Comparison of ENCODE assay signal across 8 cellular contexts in the genomic region with DNA sequence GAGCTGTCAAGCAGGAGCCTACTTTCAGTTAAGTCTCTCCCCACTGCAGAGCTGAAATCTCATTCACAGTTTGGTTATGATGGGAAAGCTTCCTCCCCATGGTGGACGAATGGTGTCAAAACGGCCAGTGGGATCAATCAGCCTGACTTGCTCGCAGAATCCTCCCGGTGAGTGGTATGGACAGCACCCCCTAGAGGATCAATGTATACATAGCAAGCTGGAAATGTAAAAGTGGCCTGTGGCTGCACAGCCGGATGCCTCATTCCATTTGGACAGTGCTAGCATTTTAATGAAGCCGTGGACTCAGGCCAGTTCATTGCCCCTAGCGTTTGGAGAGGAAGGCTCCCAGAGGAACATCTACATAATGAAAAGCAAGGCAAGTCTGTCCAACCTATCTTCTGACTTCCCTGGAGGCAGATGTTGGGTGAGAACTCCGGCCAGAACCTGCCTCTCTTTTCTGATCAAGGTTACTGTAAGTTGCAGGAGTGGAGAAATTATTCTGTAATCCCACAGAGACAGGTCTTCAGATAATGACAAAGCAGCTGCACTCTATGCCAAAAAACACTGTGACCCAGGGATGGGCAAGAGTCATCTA.
DNase-seq lines count a peak whose midpoint lies in the region; TF ChIP-seq lines count a peak whose summit lies in the region.

No MANE protein-coding gene starts in this region.

- H3K9me3 ChIP-seq in esophagus muscularis mucosa (no peaks in the 10 kb centered on the region), parathyroid adenoma (ENCODE audit: control insufficient read depth, low read length) (no peaks in the 10 kb centered on the region)

- H3K27ac ChIP-seq in esophagus muscularis mucosa (replicated peaks in 1 of 4) (no peak overlapping the region), parathyroid adenoma (no peak overlapping the region)

- H3K36me3 ChIP-seq in esophagus muscularis mucosa (no peaks in the 10 kb centered on the region), parathyroid adenoma (ENCODE audit: control insufficient read depth, insufficient read depth, low read length) (no peaks in the 10 kb centered on the region)

- H3K4me1 ChIP-seq in esophagus muscularis mucosa: peaks cover 0 to 15% (median 7%) of the 10 kb centered on the region in 4 donors
- H3K4me1 ChIP-seq in parathyroid adenoma: no peaks in the 10 kb centered on the region

- H3K27me3 ChIP-seq in esophagus muscularis mucosa (no peaks in the 10 kb centered on the region), parathyroid adenoma (ENCODE audit: control insufficient read depth, insufficient read depth, low read length) (no peaks in the 10 kb centered on the region)

- no peaks in the 10 kb centered on the region for H3K79me2 ChIP-seq in parathyroid adenoma

- DNase-seq in AG08395 (ENCODE audit: low spot score) (peak; percentile 51), GM20000 (ENCODE audit: low spot score) (peak; percentile 52), NCI-H510A treated with DMSO at 0.1 percent for 48 hours (lab: John Stamatoyannopoulos, UW) (peak; percentile 51), esophagus muscularis mucosa (ENCODE audit: extremely low spot score) (no peak), 8988T (no peak)
- DNase-seq in stimulated activated CD4-positive, alpha-beta T cell treated with anti-CD3 and anti-CD28 coated beads, Interleukin-12 subunit alpha, Interleukin-12 subunit beta, amount 100 ng/mL, for 4 hours: no peak
- no peak for DNase-seq in stimulated activated naive CD4-positive, alpha-beta T cell (lab: John Stamatoyannopoulos, UW)

- TF ChIP-seq CTCF in GM20000 (IDR thresholded peaks at IDR 0.05; ENCODE audit: extremely low read depth, missing control alignments) (peak; percentile 40), esophagus muscularis mucosa (IDR thresholded peaks at IDR 0.05) (peak in 2 of 3 experiments; percentile 25 to 37), parathyroid adenoma (IDR thresholded peaks at IDR 0.05) (peak; percentile 50)

- no peak overlapping the region for H3K4me2 ChIP-seq in parathyroid adenoma (ENCODE audit: low read length)

- H3K9ac ChIP-seq in parathyroid adenoma: no peak overlapping the region

- no peak overlapping the region for H2AFZ ChIP-seq in parathyroid adenoma

- TF ChIP-seq POLR2A in esophagus muscularis mucosa (IDR thresholded peaks at IDR 0.05; ENCODE audit: low read depth): no peak

- intact Hi-C loops in esophagus muscularis mucosa (cut with DNase I): no loop called here

- TF ChIP-seq EP300 in esophagus muscularis mucosa (IDR thresholded peaks at IDR 0.05): no peak

- H3K4me3 ChIP-seq in esophagus muscularis mucosa: no peak overlapping the region
- no peak overlapping the region for H3K4me3 ChIP-seq in parathyroid adenoma (ENCODE audit: low read depth, low read length)

- WGBS in esophagus muscularis mucosa: 44% methylated on average over 7 of the region's 8 CpGs

Comparison
In these comparisons a context has a peak if more than half of its experiments do, and no peak if none do; other contexts are left out.
1. DNase-seq: peak in AG08395 (single experiment), GM20000 (single experiment) and NCI-H510A treated with DMSO at 0.1 percent for 48 hours (single experiment); none in esophagus muscularis mucosa (single experiment), stimulated activated CD4-positive, alpha-beta T cell treated with anti-CD3 and anti-CD28 coated beads, Interleukin-12 subunit alpha, Interleukin-12 subunit beta, amount 100 ng/mL, for 4 hours (single experiment), 8988T (single experiment) and stimulated activated naive CD4-positive, alpha-beta T cell (0 of 6).
2. Peak in every context shown above with its lines, with median percentiles within 50 percentile points of each other: CTCF ChIP-seq.